1 cellular context compared by ENCODE assay signal in the genomic region with DNA sequence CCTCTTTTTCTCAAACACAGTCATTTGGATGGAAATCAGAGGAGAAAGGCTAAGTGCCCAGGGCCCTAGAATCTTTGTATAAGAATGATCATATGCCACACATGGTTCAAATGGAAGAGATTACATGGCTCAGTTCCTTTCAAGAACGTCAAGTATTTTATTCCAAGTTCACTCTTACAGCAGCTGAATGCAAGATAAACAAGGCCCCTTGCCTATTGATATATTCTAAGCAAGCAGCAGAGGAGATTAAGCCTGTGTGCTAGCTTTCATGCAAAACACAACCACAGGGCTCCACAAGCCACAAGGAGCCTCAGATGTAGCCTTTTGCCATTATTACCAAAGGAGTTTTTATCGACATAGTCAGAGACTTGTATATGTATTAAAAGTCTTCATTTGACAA.
TF ChIP-seq lines count a peak whose summit lies in the region.

No MANE protein-coding gene starts in this region.

TF ChIP-seq in WTC11, 78 proteins besides CTCF, POLR2A, EP300 and RAD21 (continued from another document):
- TF ChIP-seq, protein P1, sequence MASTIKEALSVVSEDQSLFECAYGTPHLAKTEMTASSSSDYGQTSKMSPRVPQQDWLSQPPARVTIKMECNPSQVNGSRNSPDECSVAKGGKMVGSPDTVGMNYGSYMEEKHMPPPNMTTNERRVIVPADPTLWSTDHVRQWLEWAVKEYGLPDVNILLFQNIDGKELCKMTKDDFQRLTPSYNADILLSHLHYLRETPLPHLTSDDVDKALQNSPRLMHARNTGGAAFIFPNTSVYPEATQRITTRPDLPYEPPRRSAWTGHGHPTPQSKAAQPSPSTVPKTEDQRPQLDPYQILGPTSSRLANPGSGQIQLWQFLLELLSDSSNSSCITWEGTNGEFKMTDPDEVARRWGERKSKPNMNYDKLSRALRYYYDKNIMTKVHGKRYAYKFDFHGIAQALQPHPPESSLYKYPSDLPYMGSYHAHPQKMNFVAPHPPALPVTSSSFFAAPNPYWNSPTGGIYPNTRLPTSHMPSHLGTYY (CRISPR knock-in tag; IDR thresholded peaks at IDR 0.05), result no peak
